In genomic region chr16:67269766-67270165, GRCh38 we compare ENCODE assay signal across 1 cellular context.
TF ChIP-seq lines count a peak whose summit lies in the region.

No MANE protein-coding gene starts in this region.

TF ChIP-seq in SK-N-SH, 30 proteins besides CTCF, POLR2A, EP300 and RAD21:
- TF ChIP-seq RCOR1 (IDR thresholded peaks at IDR 0.05; ENCODE audit: low read length) = no peak
- TF ChIP-seq POLR2AphosphoS5 (IDR thresholded peaks at IDR 0.05; ENCODE audit: low read depth, low read length) = peak; percentile 22
